In the genomic region with DNA sequence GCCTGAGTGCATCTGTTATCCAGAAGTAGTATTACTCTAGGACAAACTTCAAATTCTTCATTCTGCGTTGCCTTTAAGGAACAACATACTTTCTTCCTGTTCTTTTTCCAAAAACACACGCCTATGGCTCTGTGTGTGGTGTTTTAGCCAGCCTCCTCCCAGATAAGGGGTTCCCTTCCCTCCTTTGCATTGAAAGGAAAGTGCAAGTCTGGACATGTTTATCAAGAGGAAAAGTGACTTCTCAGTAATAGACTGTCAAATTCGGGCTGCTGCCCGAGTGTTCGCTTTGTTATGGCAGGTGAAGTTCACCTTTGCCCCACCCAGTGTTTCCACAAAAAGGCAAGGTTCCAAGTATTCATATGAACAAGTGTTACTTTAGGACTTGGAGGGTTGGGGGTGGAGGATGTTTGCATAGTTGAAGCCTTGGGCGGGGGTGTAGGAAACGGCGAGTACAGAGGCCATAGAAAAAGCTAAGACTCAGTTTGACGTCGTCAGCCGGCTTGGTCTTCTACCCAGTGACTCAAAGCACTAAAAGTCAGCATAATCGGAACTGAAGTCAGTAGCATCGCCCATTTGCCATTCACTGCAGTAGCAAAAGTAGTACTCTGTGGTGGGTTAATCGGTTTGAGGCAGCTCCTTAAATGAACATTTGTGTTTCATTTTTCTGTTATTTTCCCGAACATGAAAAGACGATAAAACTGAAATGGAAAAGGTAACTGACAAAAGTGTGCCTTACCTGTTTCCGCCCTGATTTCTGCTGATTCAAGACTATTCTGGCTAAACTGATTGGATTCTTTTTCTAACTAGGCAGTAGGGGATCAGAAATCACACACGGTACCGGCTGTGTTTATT, we compare ENCODE assay signal across 8 cellular contexts. TPM values are rescaled to one million over a fixed set of nuclear protein-coding genes. Genes with fewer than 3 reads are reported as not detected.
A peak's percentile ranks its signal among the peaks of the same experiment; 100 is the strongest.
DNase-seq lines count a peak whose midpoint lies in the region; ATAC-seq and TF ChIP-seq lines count a peak whose summit lies in the region.

No MANE protein-coding gene starts in this region.

- peaks cover 23% of the 10 kb centered on the region for H3K4me1 Mint-ChIP-seq in neural crest cell

- no peaks in the 10 kb centered on the region for H3K36me3 Mint-ChIP-seq in neural crest cell (ENCODE audit: low read depth)

- intact Hi-C loops in dorsolateral prefrontal cortex (cut with DNase I) = loop anchor here (10.0 kb wide), 2 partner anchors 206 to 364 kb away; no protein-coding TSS in a partner anchor
- intact Hi-C loops in thyroid gland (cut with DNase I) = no loop called here

- peak in 1 of 2 donors; percentile 76 for TF ChIP-seq POLR2A in thyroid gland (IDR thresholded peaks at IDR 0.05)

- H3K9me3 Mint-ChIP-seq in neural crest cell = no peaks in the 10 kb centered on the region

- peak; percentile 34 for ATAC-seq in GM18511 (IDR thresholded peaks at IDR 0.05; ENCODE audit: unreplicated experiment)
- peak; percentile 36 for ATAC-seq in HG03521 (IDR thresholded peaks at IDR 0.05; ENCODE audit: unreplicated experiment)

- H3K27me3 ChIP-seq in dorsolateral prefrontal cortex (peaks cover 0 to 79% (median 39%) of the 10 kb centered on the region in 45 donors), thyroid gland (no peaks in the 10 kb centered on the region)

- H3K36me3 ChIP-seq in thyroid gland = no peaks in the 10 kb centered on the region

- H3K27ac ChIP-seq in dorsolateral prefrontal cortex (peak overlapping the region in 50 of 59 donors; percentile 2 to 84 (median 62)), thyroid gland (peak overlapping the region; percentile 72 to 89 (median 88))

- H3K27me3 Mint-ChIP-seq in neural crest cell (ENCODE audit: low read depth) = peaks cover 51% of the 10 kb centered on the region

- H3K27ac Mint-ChIP-seq in neural crest cell (ENCODE audit: unreplicated experiment) = no peak overlapping the region

- TF ChIP-seq CTCF in dorsolateral prefrontal cortex (IDR thresholded peaks at IDR 0.05 in 54 of 56, conservative IDR thresholded peaks at IDR 0.05 in 2 of 56; ENCODE audit: low read depth in 1 of 56, partially characterized antibody in 56 of 56) = no peak
- no peak for TF ChIP-seq CTCF in neural crest cell (conservative IDR thresholded peaks at IDR 0.05)
- no peak for TF ChIP-seq CTCF in thyroid gland (IDR thresholded peaks at IDR 0.05)

- peaks cover 17 to 36% of the 10 kb centered on the region in 2 donors for H3K4me1 ChIP-seq in thyroid gland

- H3K4me3 Mint-ChIP-seq in neural crest cell = peak overlapping the region; percentile 78

- no peaks in the 10 kb centered on the region for H3K9me3 ChIP-seq in thyroid gland

- peak; percentile 53 for DNase-seq in activated CD4-positive, alpha-beta T cell treated with anti-CD3 and anti-CD28 coated beads for 1 hour
- DNase-seq in dorsolateral prefrontal cortex (no peak), neural crest cell (ENCODE audit: low read depth, low spot score) (no peak), thyroid gland (peak; percentile 67 to 72), KG1 (lab: John Stamatoyannopoulos, UW) (no peak), NCI-H2227 (lab: John Stamatoyannopoulos, UW; ENCODE audit: unreplicated experiment) (no peak)

- 9 to 18% methylated on average over 19 of the region's 19 CpGs for WGBS in thyroid gland, 2 donors

- H3K4me3 ChIP-seq in dorsolateral prefrontal cortex (peak overlapping the region in 56 of 59 donors; percentile 3 to 64 (median 40)), thyroid gland (replicated peaks in 1 of 3) (peak overlapping the region in 2 of 3 donors; percentile 34 to 38)

RNA-seq across cellular contexts. Expression of a gene that starts 12.5 kb away (rescaled TPM):
- total RNA-seq in dorsolateral prefrontal cortex = 1 to 10 TPM; 1.9 to 9.7 (median 4.6) TPM
- total RNA-seq in neural crest cell = 1.2 and 1.7 TPM in 2 replicates
- total RNA-seq in thyroid gland = 1 to 10 TPM; 5.6 to 7.6 (median 7.0) TPM

Comparison
In these comparisons a context has a peak if more than half of its experiments do, and no peak if none do; other contexts are left out.
1. DNase-seq: peak in activated CD4-positive, alpha-beta T cell treated with anti-CD3 and anti-CD28 coated beads for 1 hour (single experiment) and thyroid gland (2 of 2); none in dorsolateral prefrontal cortex (0 of 10), neural crest cell (single experiment), KG1 (single experiment) and NCI-H2227 (single experiment).